ENCODE assay signal across 20 cellular contexts in genomic region chr1:204331847-204332487, GRCh38. TPM values are rescaled to one million over a fixed set of nuclear protein-coding genes. Genes with fewer than 3 reads are reported as not detected.
DNase-seq lines count a peak whose midpoint lies in the region; ATAC-seq, FAIRE-seq and TF ChIP-seq lines count a peak whose summit lies in the region.
"Had no signal": no experiment of that assay in that cellular context is flagged by ENCODE, and none has a peak within 500 bp of the region (broad histone marks: within the 10 kb centered on the region; RNA-seq: fewer than 3 reads in every experiment).

No MANE protein-coding gene starts in this region.

- in situ Hi-C loops in GM13977 (cut with MboI; ENCODE audit: low pct_unique_long_range_greater_than_20kb, low sequenced_read_pairs, unreplicated experiment): no loop called here

- TF ChIP-seq CTCF in A549 (IDR thresholded peaks at IDR 0.05) (no peak), colonic mucosa (IDR thresholded peaks at IDR 0.05) (no peak), osteocyte (IDR thresholded peaks at IDR 0.05) (no peak), GM13977 (IDR thresholded peaks at IDR 0.05; ENCODE audit: extremely low read depth, insufficient read depth, missing control alignments) (no peak)

- H3K4me2 ChIP-seq in A549: peak overlapping the region; percentile 59
- H3K4me2 ChIP-seq: neural progenitor cell had no signal

- no peak overlapping the region for H3K27ac Mint-ChIP-seq in osteocyte (ENCODE audit: unreplicated experiment)
- H3K27ac Mint-ChIP-seq: CD4-positive, alpha-beta T cell; endodermal cell; stimulated activated naive B cell treated with anti-CD40 and anti-IgM and Interleukin-4, amounts not matched to agents 10 μg/mL and 1 μg/mL and 100 μg/mL, for 72 hours had no signal

- CTCF ChIA-PET in A549 (lab: Yijun Ruan, JAX): interaction anchor here (0.6 to 1.8 kb wide), 8 partner anchors 10 to 133 kb away, joined by 3 to 7 read pairs (median 4); no protein-coding TSS in a partner anchor

- H3K4me3 Mint-ChIP-seq in osteocyte (ENCODE audit: unreplicated experiment): no peak overlapping the region
- H3K4me3 Mint-ChIP-seq: CD4-positive, alpha-beta T cell; endodermal cell; H9; neural progenitor cell; stimulated activated naive B cell treated with anti-CD40 and anti-IgM and Interleukin-4, amounts not matched to agents 10 μg/mL and 1 μg/mL and 100 μg/mL, for 72 hours had no signal

- DNase-seq in A549 (ENCODE audit: low read depth in 1 of 2, low spot score in 1 of 2) (no peak), LoVo (ENCODE audit: low spot score) (peak; percentile 74), colonic mucosa (peak; percentile 87), osteocyte (ENCODE audit: extremely low spot score, unreplicated experiment) (no peak), UCSD-AML1 (lab: John Stamatoyannopoulos, UW; ENCODE audit: unreplicated experiment) (no peak), GM13977 (ENCODE audit: low spot score) (no peak)
- DNase-seq: activated CD4-positive, alpha-beta T cell treated with anti-CD3 and anti-CD28 coated beads, Interleukin-2, amount 50 U/mL, for 1 hour; amygdala; CD4-positive, alpha-beta T cell; endodermal cell; H9; KG1; NCI-H1092 treated with DMSO at 0.1 percent for 48 hours; NCI-H2171 treated with DMSO at 0.1 percent for 48 hours; stimulated activated naive B cell treated with anti-CD40 and anti-IgM and Interleukin-4, amounts not matched to agents 10 μg/mL and 1 μg/mL and 100 μg/mL, for 72 hours had no signal

- TF ChIP-seq POLR2A in A549 (IDR thresholded peaks at IDR 0.05; ENCODE audit: low read length): no peak

- no peaks in the 10 kb centered on the region for H3K27me3 Mint-ChIP-seq in osteocyte (ENCODE audit: unreplicated experiment)
- H3K27me3 Mint-ChIP-seq: CD4-positive, alpha-beta T cell had no signal

- H3K36me3 Mint-ChIP-seq in osteocyte (ENCODE audit: unreplicated experiment): no peaks in the 10 kb centered on the region
- H3K36me3 Mint-ChIP-seq: stimulated activated naive B cell treated with anti-CD40 and anti-IgM and Interleukin-4, amounts not matched to agents 10 μg/mL and 1 μg/mL and 100 μg/mL, for 72 hours had no signal

- intact Hi-C loops in colonic mucosa (cut with DNase I): no loop called here

- no peak for TF ChIP-seq EP300 in A549 (IDR thresholded peaks at IDR 0.05)

- H3K4me1 ChIP-seq in A549 (peaks cover 43% of the 10 kb centered on the region), colonic mucosa (peaks cover 6% of the 10 kb centered on the region), muscle layer of duodenum (ENCODE audit: control insufficient read depth in 1 of 2, insufficient read depth in 2 of 2, low read length in 2 of 2) (peaks cover 0 to 12% of the 10 kb centered on the region in 2 donors)

- H3K4me3 ChIP-seq in A549 (no peak overlapping the region), colonic mucosa (peak overlapping the region; percentile 39), muscle layer of duodenum (ENCODE audit: low read depth in 1 of 2, low read length in 2 of 2) (no peak overlapping the region)
- H3K4me3 ChIP-seq: neural progenitor cell had no signal

- 85% methylated on average over 12 of the region's 13 CpGs for WGBS in A549 (ENCODE audit: missing lambda C conversion rate)

- H3K36me3 ChIP-seq in colonic mucosa (no peaks in the 10 kb centered on the region), muscle layer of duodenum (ENCODE audit: control insufficient read depth in 1 of 2, insufficient read depth in 2 of 2, low read length in 2 of 2) (no peaks in the 10 kb centered on the region)
- H3K36me3 ChIP-seq: neural progenitor cell had no signal

- FAIRE-seq in A549 (lab: Jason Lieb, UNC): no peak
- FAIRE-seq: islet of Langerhans, urothelium cell line had no signal

- H3K27ac ChIP-seq in A549 (peak overlapping the region; percentile 61 to 65), colonic mucosa (peak overlapping the region; percentile 86), muscle layer of duodenum (ENCODE audit: low read length) (peak overlapping the region; percentile 82)
- H3K27ac ChIP-seq: neural progenitor cell had no signal

- H3K4me1 Mint-ChIP-seq in osteocyte (ENCODE audit: unreplicated experiment): peaks cover 19% of the 10 kb centered on the region

- no peaks in the 10 kb centered on the region for H3K9me3 Mint-ChIP-seq in osteocyte (ENCODE audit: unreplicated experiment)
- H3K9me3 Mint-ChIP-seq: CD4-positive, alpha-beta T cell; endodermal cell; H9; neural progenitor cell; stimulated activated naive B cell treated with anti-CD40 and anti-IgM and Interleukin-4, amounts not matched to agents 10 μg/mL and 1 μg/mL and 100 μg/mL, for 72 hours had no signal

- H3K9ac ChIP-seq in colonic mucosa (ENCODE audit: low read depth in 2 of 2, low read length in 2 of 2): peak overlapping the region; percentile 61 to 94
- H3K9ac ChIP-seq: neural progenitor cell had no signal

- ATAC-seq in A549 (peak; percentile 16 to 25; a peak in 3 of 6 replicates), GM19351 (IDR thresholded peaks at IDR 0.05; ENCODE audit: unreplicated experiment) (no peak)
- ATAC-seq: stimulated activated naive B cell treated with anti-CD40 and anti-IgM and Interleukin-4, amounts not matched to agents 10 μg/mL and 1 μg/mL and 100 μg/mL, for 72 hours had no signal

- POLR2A ChIA-PET in A549 (lab: Yijun Ruan, JAX): no interaction called here

- TF ChIP-seq RAD21 in A549 (conservative IDR thresholded peaks at IDR 0.05 in 1 of 2, IDR thresholded peaks at IDR 0.05 in 1 of 2): no peak

- H3K27me3 ChIP-seq in colonic mucosa: no peaks in the 10 kb centered on the region
- H3K27me3 ChIP-seq in muscle layer of duodenum (ENCODE audit: low read depth, low read length): no peaks in the 10 kb centered on the region
- H3K27me3 ChIP-seq: neural progenitor cell had no signal

- H3K9me3 ChIP-seq in A549 (peaks cover 6% of the 10 kb centered on the region; the same call in 2 of the 3 replicates), colonic mucosa (no peaks in the 10 kb centered on the region), muscle layer of duodenum (ENCODE audit: control insufficient read depth in 1 of 2, low read length in 2 of 2) (no peaks in the 10 kb centered on the region)

TF ChIP-seq in A549, 52 proteins besides CTCF, POLR2A, EP300 and RAD21:
- TF ChIP-seq RCOR1 (IDR thresholded peaks at IDR 0.05; ENCODE audit: low read depth, low read length) (no peak), BHLHE40 (IDR thresholded peaks at IDR 0.05; ENCODE audit: low read depth, low read length) (no peak), HOXA7 (CRISPR knock-in tag; IDR thresholded peaks at IDR 0.05) (no peak), MAZ (IDR thresholded peaks at IDR 0.05; ENCODE audit: borderline replicate concordance, low read depth, low read length) (no peak), SREBF2 (IDR thresholded peaks at IDR 0.05) (no peak), MYC (IDR thresholded peaks at IDR 0.05; ENCODE audit: borderline replicate concordance, low read length) (no peak), KDM1A (IDR thresholded peaks at IDR 0.05; ENCODE audit: low read depth) (no peak), HOXB5 (CRISPR knock-in tag; IDR thresholded peaks at IDR 0.05) (no peak), ZSCAN20 (CRISPR knock-in tag; IDR thresholded peaks at IDR 0.05) (no peak), MAFK (IDR thresholded peaks at IDR 0.05; ENCODE audit: partially characterized antibody) (no peak), RFX5 (IDR thresholded peaks at IDR 0.05) (no peak), E2F6 (IDR thresholded peaks at IDR 0.05; ENCODE audit: borderline replicate concordance, low read depth) (no peak), NR3C1 (IDR thresholded peaks at IDR 0.05) (no peak), HEYL (CRISPR knock-in tag; IDR thresholded peaks at IDR 0.05) (no peak), CBX2 (IDR thresholded peaks at IDR 0.05; ENCODE audit: borderline replicate concordance, low read depth) (no peak), CHD2 (IDR thresholded peaks at IDR 0.05; ENCODE audit: low read length, partially characterized antibody) (no peak), ELK1 (IDR thresholded peaks at IDR 0.05; ENCODE audit: low read depth, low read length) (no peak), BCL3 (IDR thresholded peaks at IDR 0.05) (no peak), EHMT2 (IDR thresholded peaks at IDR 0.05; ENCODE audit: low read depth) (no peak), TFCP2L1 (CRISPR knock-in tag; IDR thresholded peaks at IDR 0.05) (no peak)

RNA-seq across cellular contexts. Expression of gene PLEKHA6, which starts 27.8 kb away (rescaled TPM):
- polyA plus RNA-seq in A549 (2011; rRNA removed) (13.0 and 16.4 TPM in 2 replicates), A549 (2017; fragmentation: RNase III; extraction: RNeasy Plus Mini Kit Qiagen cat#74134 plus additional on column Dnase treatment) (17.9 to 26.2 TPM (median 23.4 TPM) in 3 replicates)
- polyA plus RNA-seq in A549 (2012; cell fraction: cytosol; rRNA removed): 12.1 and 14.8 TPM in 2 replicates
- polyA plus RNA-seq in A549 (2012; cell fraction: nucleus; rRNA removed): 54.7 and 55.1 TPM in 2 replicates
- polyA minus RNA-seq in A549 (2011; rRNA and poly(A)+ RNA removed): 12.4 and 13.0 TPM in 2 replicates
- total RNA-seq in colonic mucosa (100 to 1,000 TPM in 1 of 2 donors, 10 to 100 TPM in 1; 84.5 to 165 TPM), osteocyte (0.24 and 0.26 TPM in 2 replicates)

Comparison
In these comparisons a context has a peak if more than half of its experiments do, and no peak if none do; other contexts are left out.
1. DNase-seq: peak in LoVo (single experiment) and colonic mucosa (single experiment); none in A549 (0 of 2), osteocyte (single experiment), UCSD-AML1 (single experiment) and GM13977 (single experiment).
2. RNA of gene PLEKHA6, which starts 27.8 kb away (total RNA-seq): 84.5 to 165 TPM in colonic mucosa; 0.24 to 0.26 TPM in osteocyte; every median in the first group is over 10 times any median in the second.
3. Peak in every context shown above with its lines, with median percentiles within 50 percentile points of each other: H3K27ac ChIP-seq.